ENCODE assay signal across 7 cellular contexts in genomic region chr6:169725270-169726048, GRCh38. TPM values are rescaled to one million over a fixed set of nuclear protein-coding genes. Genes with fewer than 3 reads are reported as not detected.
A peak's percentile ranks its signal among the peaks of the same experiment; 100 is the strongest.
DNase-seq lines count a peak whose midpoint lies in the region; ATAC-seq, FAIRE-seq and TF ChIP-seq lines count a peak whose summit lies in the region.

No MANE protein-coding gene starts in this region.

- no peak for DNase-seq in GM19239 (ENCODE audit: insufficient read length, low spot score)
- no peak for DNase-seq in NT2/D1 (ENCODE audit: low read depth, low spot score)
- peak; percentile 50 to 64 (median 56) for DNase-seq in body of pancreas
- DNase-seq in sigmoid colon = peak; percentile 86
- DNase-seq in NCI-H1930 (lab: John Stamatoyannopoulos, UW) = no peak
- no peak for DNase-seq in epidermal melanocyte (ENCODE audit: insufficient read length, low spot score)

- ATAC-seq in body of pancreas = peak; percentile 30

- no peak for TF ChIP-seq POLR2A in body of pancreas (IDR thresholded peaks at IDR 0.05)
- TF ChIP-seq POLR2A in sigmoid colon (IDR thresholded peaks at IDR 0.05) = no peak

- H3K27me3 ChIP-seq in NT2/D1 (ENCODE audit: insufficient read depth, insufficient read length) = peaks cover 10% of the 10 kb centered on the region
- no peaks in the 10 kb centered on the region for H3K27me3 ChIP-seq in body of pancreas
- peaks cover 12% of the 10 kb centered on the region; the same call in 1 of the 2 replicates for H3K27me3 ChIP-seq in iPS-20b (ENCODE audit: insufficient read depth, low read length)
- H3K27me3 ChIP-seq in sigmoid colon = no peaks in the 10 kb centered on the region

- intact Hi-C loops in body of pancreas (cut with DNase I) (no loop called here), sigmoid colon (cut with DNase I) (no loop called here)

- TF ChIP-seq CTCF in body of pancreas (IDR thresholded peaks at IDR 0.05) = no peak
- TF ChIP-seq CTCF in sigmoid colon (IDR thresholded peaks at IDR 0.05) = no peak

- H3K36me3 ChIP-seq in NT2/D1 (ENCODE audit: insufficient read depth, insufficient read length, low read length) (no peaks in the 10 kb centered on the region), body of pancreas (replicated peaks in 1 of 2; ENCODE audit: insufficient read depth in 1 of 2, low read depth in 2 of 2) (no peaks in the 10 kb centered on the region), iPS-20b (ENCODE audit: insufficient read depth, low read depth, low read length) (no peaks in the 10 kb centered on the region), sigmoid colon (no peaks in the 10 kb centered on the region)

- peak; percentile 58 for FAIRE-seq in GM19239 (lab: Jason Lieb, UNC)

- peak overlapping the region; percentile 71 for H3K4me3 ChIP-seq in NT2/D1 (ENCODE audit: insufficient read length, low read depth)
- H3K4me3 ChIP-seq in body of pancreas = peak overlapping the region; percentile 66 to 72
- peak overlapping the region; percentile 70 for H3K4me3 ChIP-seq in iPS-20b (ENCODE audit: low read length)
- H3K4me3 ChIP-seq in sigmoid colon = peak overlapping the region; percentile 53 to 89 (median 74)

- no peak for TF ChIP-seq EP300 in sigmoid colon (IDR thresholded peaks at IDR 0.05)

- H3K4me1 ChIP-seq in NT2/D1 (ENCODE audit: insufficient read depth, insufficient read length) (no peaks in the 10 kb centered on the region), body of pancreas (peaks cover 18% of the 10 kb centered on the region), iPS-20b (ENCODE audit: insufficient read depth, low read length) (peaks cover 12% of the 10 kb centered on the region; the same call in 1 of the 2 replicates), sigmoid colon (peaks cover 0 to 33% (median 22%) of the 10 kb centered on the region in 4 donors)

- H3K9ac ChIP-seq in NT2/D1 (ENCODE audit: insufficient read length, low read depth) (peak overlapping the region; percentile 85), iPS-20b (ENCODE audit: low read depth, low read length) (peak overlapping the region; percentile 89)

- H3K9me3 ChIP-seq in NT2/D1 (ENCODE audit: insufficient read depth, low read length) = no peaks in the 10 kb centered on the region
- H3K9me3 ChIP-seq in body of pancreas = no peaks in the 10 kb centered on the region
- H3K9me3 ChIP-seq in iPS-20b (ENCODE audit: insufficient read depth, low read depth, low read length) = no peaks in the 10 kb centered on the region
- H3K9me3 ChIP-seq in sigmoid colon = no peaks in the 10 kb centered on the region

- H3K27ac ChIP-seq in body of pancreas (peak overlapping the region; percentile 91 to 95 (median 93)), iPS-20b (ENCODE audit: low read length) (no peak overlapping the region), sigmoid colon (peak overlapping the region; percentile 84 to 98 (median 94))

- WGBS in body of pancreas, 2 donors = 22 to 29% methylated on average over 21 of the region's 21 CpGs
- WGBS in sigmoid colon, 2 donors = 28 to 35% methylated on average over 21 of the region's 21 CpGs

RNA-seq across cellular contexts. Expression of gene PHF10, which starts 1.2 kb away (rescaled TPM):
- total RNA-seq in body of pancreas (10 to 100 TPM; 27.8 to 33.0 TPM), sigmoid colon (10 to 100 TPM; 64.8 to 76.3 (median 72.0) TPM)
- 10 to 100 TPM; 19.4 to 41.0 (median 27.6) TPM for polyA plus RNA-seq in sigmoid colon

RNA-seq across cellular contexts. Expression of gene C6orf120, which starts 23.5 kb away (rescaled TPM):
- total RNA-seq in body of pancreas = 10 to 100 TPM; 12.2 to 21.3 TPM
- total RNA-seq in sigmoid colon = 10 to 100 TPM; 22.7 to 33.6 (median 30.3) TPM
- 10 to 100 TPM; 10.2 to 12.2 (median 10.8) TPM for polyA plus RNA-seq in sigmoid colon

RNA-seq across cellular contexts. Expression of gene WDR27, which starts 23.6 kb away (rescaled TPM):
- total RNA-seq in body of pancreas = 10 to 100 TPM; 38.2 to 38.7 TPM
- 10 to 100 TPM; 20.0 to 46.0 (median 24.6) TPM for total RNA-seq in sigmoid colon
- polyA plus RNA-seq in sigmoid colon = 10 to 100 TPM in 1 of 3 donors, 1 to 10 TPM in 2; 1.2 to 18.1 (median 1.6) TPM

RNA-seq across cellular contexts. Expression of gene DYNLT2, which starts 25.9 kb away (rescaled TPM):
- 1 to 10 TPM; 1.3 to 3.6 TPM for total RNA-seq in body of pancreas
- total RNA-seq in sigmoid colon = 1 to 10 TPM; 1.4 to 2.2 (median 2.1) TPM
- 1 to 10 TPM in 1 of 3 donors, under 1 TPM in 2; 0.46 to 1.9 (median 0.60) TPM for polyA plus RNA-seq in sigmoid colon

RNA-seq across cellular contexts. Expression of gene ERMARD, which starts 26.0 kb away (rescaled TPM):
- total RNA-seq in body of pancreas (10 to 100 TPM in 1 of 2 donors, 1 to 10 TPM in 1; 8.6 to 12.2 TPM), sigmoid colon (10 to 100 TPM; 14.8 to 32.4 (median 19.1) TPM)
- 10 to 100 TPM in 2 of 3 donors, 1 to 10 TPM in 1; 9.0 to 19.2 (median 12.6) TPM for polyA plus RNA-seq in sigmoid colon

Comparison
In these comparisons a context has a peak if more than half of its experiments do, and no peak if none do; other contexts are left out.
1. DNase-seq: peak in body of pancreas (4 of 4) and sigmoid colon (single experiment); none in GM19239 (single experiment), NT2/D1 (single experiment), NCI-H1930 (0 of 2) and epidermal melanocyte (single experiment).
2. Peak in every context shown above with its lines, with median percentiles within 50 percentile points of each other: H3K4me3 ChIP-seq.